7 cellular contexts compared by ENCODE assay signal in the genomic region with DNA sequence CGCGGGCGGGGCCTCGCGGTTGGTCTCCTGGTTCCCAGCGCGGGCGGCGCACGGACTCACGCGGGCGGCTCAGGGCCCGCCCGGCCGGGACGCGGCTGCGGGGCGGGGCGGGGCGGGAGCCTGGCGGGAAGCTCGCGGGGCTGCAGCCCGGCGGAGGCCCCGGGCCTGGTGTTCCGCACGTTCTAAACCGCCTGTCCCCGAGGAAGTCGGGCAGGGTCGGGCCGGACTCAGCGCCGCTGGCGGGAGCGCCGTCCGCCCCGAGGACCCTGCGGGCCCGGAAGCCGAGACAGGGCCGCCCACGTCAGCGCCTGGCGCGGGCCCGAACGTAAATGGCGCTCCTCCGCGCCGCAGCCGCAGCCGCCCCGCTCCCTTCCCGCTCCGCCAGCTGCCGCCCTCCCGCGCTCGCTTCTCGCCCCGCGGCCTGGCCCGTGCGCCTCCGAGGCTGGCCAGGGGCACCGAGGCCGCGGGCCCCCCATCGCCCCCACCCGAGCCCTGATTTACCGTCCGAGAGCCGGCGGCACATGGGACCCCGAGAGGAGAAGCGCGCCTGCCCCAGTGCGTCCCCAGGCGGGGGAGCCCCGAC. TPM values are rescaled to one million over a fixed set of nuclear protein-coding genes. Genes with fewer than 3 reads are reported as not detected.
DNase-seq lines count a peak whose midpoint lies in the region; ATAC-seq and TF ChIP-seq lines count a peak whose summit lies in the region.

No MANE protein-coding gene starts in this region.

- H3K9ac ChIP-seq in iPS-20b (ENCODE audit: low read depth, low read length) (peak overlapping the region; percentile 75; the same call in 1 of the 2 replicates), skeletal muscle tissue (ENCODE audit: low read depth in 1 of 3, low read length in 3 of 3) (peak overlapping the region; percentile 84 to 94 (median 90))

- H3K9me3 ChIP-seq in iPS-20b (ENCODE audit: insufficient read depth, low read depth, low read length) (peaks cover 40% of the 10 kb centered on the region), skeletal muscle tissue (ENCODE audit: control insufficient read depth in 3 of 3, low read length in 3 of 3) (no peaks in the 10 kb centered on the region)

- H3K4me1 Mint-ChIP-seq in HFFc6 (ENCODE audit: low read depth), result peaks cover 13% of the 10 kb centered on the region
- peaks cover 64% of the 10 kb centered on the region for H3K4me1 Mint-ChIP-seq in brain

- no peak for TF ChIP-seq CTCF in HFFc6 (IDR thresholded peaks at IDR 0.05)
- TF ChIP-seq CTCF in brain (conservative IDR thresholded peaks at IDR 0.05), result no peak

- H3K36me3 Mint-ChIP-seq in HFFc6 (ENCODE audit: low read depth) (peaks cover 34% of the 10 kb centered on the region), brain (peaks cover 48% of the 10 kb centered on the region)

- H3K27me3 Mint-ChIP-seq in HFFc6 (ENCODE audit: insufficient read depth) (peaks cover 2% of the 10 kb centered on the region), brain (peaks cover 11% of the 10 kb centered on the region)

- no peak overlapping the region for H3K27ac ChIP-seq in iPS-20b (ENCODE audit: low read length)
- peak overlapping the region; percentile 90 for H3K27ac ChIP-seq in skeletal muscle tissue (ENCODE audit: low read depth, low read length)

- H3K27me3 ChIP-seq in iPS-20b (ENCODE audit: insufficient read depth, low read length) (peaks cover 6% of the 10 kb centered on the region; the same call in 1 of the 2 replicates), skeletal muscle tissue (ENCODE audit: control insufficient read depth in 3 of 3, insufficient read depth in 3 of 3, low read length in 3 of 3) (no peaks in the 10 kb centered on the region)

- peak overlapping the region; percentile 86 for H3K27ac Mint-ChIP-seq in HFFc6
- H3K27ac Mint-ChIP-seq in brain, result peak overlapping the region; percentile 75 to 99 (median 96)

- H3K4me3 Mint-ChIP-seq in HFFc6 (peak overlapping the region; percentile 83), brain (peak overlapping the region; percentile 85 to 89 (median 86))

- H3K4me1 ChIP-seq in iPS-20b (ENCODE audit: insufficient read depth, low read length) (peaks cover 4% of the 10 kb centered on the region; the same call in 1 of the 2 replicates), skeletal muscle tissue (ENCODE audit: control insufficient read depth in 3 of 3, insufficient read depth in 3 of 3, low read length in 3 of 3) (peaks cover 55 to 73% (median 58%) of the 10 kb centered on the region in 3 donors)

- H3K4me3 ChIP-seq in iPS-20b (ENCODE audit: low read length) (peak overlapping the region; percentile 69), skeletal muscle tissue (ENCODE audit: low read length in 3 of 3) (peak overlapping the region; percentile 75 to 84 (median 84))

- H3K36me3 ChIP-seq in iPS-20b (ENCODE audit: insufficient read depth, low read depth, low read length) (peaks cover 8% of the 10 kb centered on the region; the same call in 1 of the 2 replicates), skeletal muscle tissue (ENCODE audit: control insufficient read depth in 3 of 3, insufficient read depth in 3 of 3, low read length in 3 of 3) (peaks cover 4 to 10% (median 9%) of the 10 kb centered on the region in 3 donors)

- H3K9me3 Mint-ChIP-seq in HFFc6 (peaks cover 16% of the 10 kb centered on the region), brain (peaks cover 11 to 38% (median 32%) of the 10 kb centered on the region in 5 experiments)

- peak; percentile 71 for ATAC-seq in GM18498 (IDR thresholded peaks at IDR 0.05; ENCODE audit: unreplicated experiment)

- DNase-seq in HFFc6, result peak; percentile 71
- DNase-seq in NCI-H1092 treated with DMSO at 0.1 percent for 48 hours (lab: John Stamatoyannopoulos, UW), result peak; percentile 59
- peak; percentile 86 for DNase-seq in UCSD-AML1 (lab: John Stamatoyannopoulos, UW; ENCODE audit: unreplicated experiment)

RNA-seq across cellular contexts. Expression of a gene that starts 0.3 kb away (rescaled TPM):
- 100 to 1,000 TPM; 109 to 126 (median 114) TPM for total RNA-seq in HFFc6 (2021; fragmentation: NEBNext Ultra II Directional; extraction: Animal tissue kit (Norgen Biotek cat#: 25700))
- polyA plus RNA-seq in brain (ENCODE audit: insufficient read depth, low read depth, low replicate concordance), result 208 TPM
- total RNA-seq in skeletal muscle tissue, result 109 TPM

RNA-seq across cellular contexts. Expression of a gene that starts 40.5 kb away (rescaled TPM):
- total RNA-seq in HFFc6 (2021; fragmentation: NEBNext Ultra II Directional; extraction: Animal tissue kit (Norgen Biotek cat#: 25700)), result 10 to 100 TPM; 56.0 to 65.4 (median 60.6) TPM
- 70.7 TPM for polyA plus RNA-seq in brain (ENCODE audit: insufficient read depth, low read depth, low replicate concordance)
- total RNA-seq in skeletal muscle tissue, result 24.5 TPM
